1 cellular context compared by ENCODE assay signal in genomic region chr4:17560065-17560673, GRCh38.
TF ChIP-seq lines count a peak whose summit lies in the region.

No MANE protein-coding gene starts in this region.

TF ChIP-seq in HepG2, 621 proteins besides CTCF, POLR2A, EP300 and RAD21 (continued from another document and continues in another):
- TF ChIP-seq, protein P1, sequence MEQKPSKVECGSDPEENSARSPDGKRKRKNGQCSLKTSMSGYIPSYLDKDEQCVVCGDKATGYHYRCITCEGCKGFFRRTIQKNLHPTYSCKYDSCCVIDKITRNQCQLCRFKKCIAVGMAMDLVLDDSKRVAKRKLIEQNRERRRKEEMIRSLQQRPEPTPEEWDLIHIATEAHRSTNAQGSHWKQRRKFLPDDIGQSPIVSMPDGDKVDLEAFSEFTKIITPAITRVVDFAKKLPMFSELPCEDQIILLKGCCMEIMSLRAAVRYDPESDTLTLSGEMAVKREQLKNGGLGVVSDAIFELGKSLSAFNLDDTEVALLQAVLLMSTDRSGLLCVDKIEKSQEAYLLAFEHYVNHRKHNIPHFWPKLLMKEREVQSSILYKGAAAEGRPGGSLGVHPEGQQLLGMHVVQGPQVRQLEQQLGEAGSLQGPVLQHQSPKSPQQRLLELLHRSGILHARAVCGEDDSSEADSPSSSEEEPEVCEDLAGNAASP (CRISPR knock-in tag; IDR thresholded peaks at IDR 0.05; ENCODE audit: borderline replicate concordance), result peak; percentile 24; the same call in 1 of the 2 replicates
- no peak for TF ChIP-seq ZSCAN21 (CRISPR knock-in tag; IDR thresholded peaks at IDR 0.05; ENCODE audit: borderline replicate concordance)
- TF ChIP-seq POLR2AphosphoS5 (IDR thresholded peaks at IDR 0.05; ENCODE audit: low read depth, low read length), result no peak
- TF ChIP-seq ZBTB39 (CRISPR knock-in tag; IDR thresholded peaks at IDR 0.05), result no peak
- TF ChIP-seq SP5 (CRISPR knock-in tag; IDR thresholded peaks at IDR 0.05; ENCODE audit: borderline replicate concordance, low read depth), result no peak
- no peak for TF ChIP-seq ZNF720 (CRISPR knock-in tag; IDR thresholded peaks at IDR 0.05)
- TF ChIP-seq ISX (CRISPR knock-in tag; conservative IDR thresholded peaks at IDR 0.05), result no peak
- no peak for TF ChIP-seq JUNB (CRISPR knock-in tag; IDR thresholded peaks at IDR 0.05; ENCODE audit: borderline replicate concordance)
- no peak for TF ChIP-seq ZNF619 (CRISPR knock-in tag; IDR thresholded peaks at IDR 0.05)
- peak; percentile 74 for TF ChIP-seq HNF4A (CRISPR knock-in tag; IDR thresholded peaks at IDR 0.05)
- TF ChIP-seq, protein P2, sequence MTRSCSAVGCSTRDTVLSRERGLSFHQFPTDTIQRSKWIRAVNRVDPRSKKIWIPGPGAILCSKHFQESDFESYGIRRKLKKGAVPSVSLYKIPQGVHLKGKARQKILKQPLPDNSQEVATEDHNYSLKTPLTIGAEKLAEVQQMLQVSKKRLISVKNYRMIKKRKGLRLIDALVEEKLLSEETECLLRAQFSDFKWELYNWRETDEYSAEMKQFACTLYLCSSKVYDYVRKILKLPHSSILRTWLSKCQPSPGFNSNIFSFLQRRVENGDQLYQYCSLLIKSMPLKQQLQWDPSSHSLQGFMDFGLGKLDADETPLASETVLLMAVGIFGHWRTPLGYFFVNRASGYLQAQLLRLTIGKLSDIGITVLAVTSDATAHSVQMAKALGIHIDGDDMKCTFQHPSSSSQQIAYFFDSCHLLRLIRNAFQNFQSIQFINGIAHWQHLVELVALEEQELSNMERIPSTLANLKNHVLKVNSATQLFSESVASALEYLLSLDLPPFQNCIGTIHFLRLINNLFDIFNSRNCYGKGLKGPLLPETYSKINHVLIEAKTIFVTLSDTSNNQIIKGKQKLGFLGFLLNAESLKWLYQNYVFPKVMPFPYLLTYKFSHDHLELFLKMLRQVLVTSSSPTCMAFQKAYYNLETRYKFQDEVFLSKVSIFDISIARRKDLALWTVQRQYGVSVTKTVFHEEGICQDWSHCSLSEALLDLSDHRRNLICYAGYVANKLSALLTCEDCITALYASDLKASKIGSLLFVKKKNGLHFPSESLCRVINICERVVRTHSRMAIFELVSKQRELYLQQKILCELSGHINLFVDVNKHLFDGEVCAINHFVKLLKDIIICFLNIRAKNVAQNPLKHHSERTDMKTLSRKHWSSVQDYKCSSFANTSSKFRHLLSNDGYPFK (CRISPR knock-in tag; IDR thresholded peaks at IDR 0.05; ENCODE audit: borderline replicate concordance), result no peak
- TF ChIP-seq KDM5A (IDR thresholded peaks at IDR 0.05; ENCODE audit: borderline replicate concordance, low read length), result no peak
- TF ChIP-seq SRF (IDR thresholded peaks at IDR 0.05; ENCODE audit: low read depth, low read length), result no peak
- TF ChIP-seq ZBTB7A (CRISPR knock-in tag; IDR thresholded peaks at IDR 0.05), result 0 out of 2 replicates have a peak, but pooled peaks have one; percentile 22
- peak; percentile 37; the same call in 1 of the 2 replicates for TF ChIP-seq NCOA2 (CRISPR knock-in tag; IDR thresholded peaks at IDR 0.05)
- no peak for TF ChIP-seq ZNF512 (CRISPR knock-in tag; IDR thresholded peaks at IDR 0.05)
- TF ChIP-seq REST (IDR thresholded peaks at IDR 0.05; ENCODE audit: borderline replicate concordance in 1 of 2, low read depth in 1 of 2, low read length in 2 of 2), result no peak
- TF ChIP-seq, protein P3, sequence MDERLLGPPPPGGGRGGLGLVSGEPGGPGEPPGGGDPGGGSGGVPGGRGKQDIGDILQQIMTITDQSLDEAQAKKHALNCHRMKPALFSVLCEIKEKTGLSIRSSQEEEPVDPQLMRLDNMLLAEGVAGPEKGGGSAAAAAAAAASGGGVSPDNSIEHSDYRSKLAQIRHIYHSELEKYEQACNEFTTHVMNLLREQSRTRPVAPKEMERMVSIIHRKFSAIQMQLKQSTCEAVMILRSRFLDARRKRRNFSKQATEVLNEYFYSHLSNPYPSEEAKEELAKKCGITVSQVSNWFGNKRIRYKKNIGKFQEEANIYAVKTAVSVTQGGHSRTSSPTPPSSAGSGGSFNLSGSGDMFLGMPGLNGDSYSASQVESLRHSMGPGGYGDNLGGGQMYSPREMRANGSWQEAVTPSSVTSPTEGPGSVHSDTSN (CRISPR knock-in tag; IDR thresholded peaks at IDR 0.05), result no peak
- TF ChIP-seq, protein P4, sequence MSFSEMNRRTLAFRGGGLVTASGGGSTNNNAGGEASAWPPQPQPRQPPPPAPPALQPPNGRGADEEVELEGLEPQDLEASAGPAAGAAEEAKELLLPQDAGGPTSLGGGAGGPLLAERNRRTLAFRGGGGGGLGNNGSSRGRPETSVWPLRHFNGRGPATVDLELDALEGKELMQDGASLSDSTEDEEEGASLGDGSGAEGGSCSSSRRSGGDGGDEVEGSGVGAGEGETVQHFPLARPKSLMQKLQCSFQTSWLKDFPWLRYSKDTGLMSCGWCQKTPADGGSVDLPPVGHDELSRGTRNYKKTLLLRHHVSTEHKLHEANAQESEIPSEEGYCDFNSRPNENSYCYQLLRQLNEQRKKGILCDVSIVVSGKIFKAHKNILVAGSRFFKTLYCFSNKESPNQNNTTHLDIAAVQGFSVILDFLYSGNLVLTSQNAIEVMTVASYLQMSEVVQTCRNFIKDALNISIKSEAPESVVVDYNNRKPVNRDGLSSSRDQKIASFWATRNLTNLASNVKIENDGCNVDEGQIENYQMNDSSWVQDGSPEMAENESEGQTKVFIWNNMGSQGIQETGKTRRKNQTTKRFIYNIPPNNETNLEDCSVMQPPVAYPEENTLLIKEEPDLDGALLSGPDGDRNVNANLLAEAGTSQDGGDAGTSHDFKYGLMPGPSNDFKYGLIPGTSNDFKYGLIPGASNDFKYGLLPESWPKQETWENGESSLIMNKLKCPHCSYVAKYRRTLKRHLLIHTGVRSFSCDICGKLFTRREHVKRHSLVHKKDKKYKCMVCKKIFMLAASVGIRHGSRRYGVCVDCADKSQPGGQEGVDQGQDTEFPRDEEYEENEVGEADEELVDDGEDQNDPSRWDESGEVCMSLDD (CRISPR knock-in tag; IDR thresholded peaks at IDR 0.05; ENCODE audit: borderline replicate concordance), result no peak
- TF ChIP-seq ZSCAN30 (CRISPR knock-in tag; IDR thresholded peaks at IDR 0.05), result no peak
- no peak for TF ChIP-seq HNRNPLL (IDR thresholded peaks at IDR 0.05; ENCODE audit: low read depth, low read length, poor library complexity, severe bottlenecking)
- TF ChIP-seq ZNF264 (CRISPR knock-in tag; IDR thresholded peaks at IDR 0.05), result no peak
- TF ChIP-seq MIXL1 (CRISPR knock-in tag; IDR thresholded peaks at IDR 0.05), result no peak
- TF ChIP-seq SMAD9 (CRISPR knock-in tag; IDR thresholded peaks at IDR 0.05), result no peak
- no peak for TF ChIP-seq MZF1 (CRISPR knock-in tag; IDR thresholded peaks at IDR 0.05; ENCODE audit: borderline replicate concordance)
- no peak; the same call in 1 of the 2 replicates for TF ChIP-seq ZBTB21 (CRISPR knock-in tag; IDR thresholded peaks at IDR 0.05)
- no peak for TF ChIP-seq SNRNP70 (IDR thresholded peaks at IDR 0.05; ENCODE audit: low read depth, low read length)
- TF ChIP-seq MEIS2 (CRISPR knock-in tag; IDR thresholded peaks at IDR 0.05), result no peak
- TF ChIP-seq XBP1 (CRISPR knock-in tag; IDR thresholded peaks at IDR 0.05), result no peak
- TF ChIP-seq, protein P5, sequence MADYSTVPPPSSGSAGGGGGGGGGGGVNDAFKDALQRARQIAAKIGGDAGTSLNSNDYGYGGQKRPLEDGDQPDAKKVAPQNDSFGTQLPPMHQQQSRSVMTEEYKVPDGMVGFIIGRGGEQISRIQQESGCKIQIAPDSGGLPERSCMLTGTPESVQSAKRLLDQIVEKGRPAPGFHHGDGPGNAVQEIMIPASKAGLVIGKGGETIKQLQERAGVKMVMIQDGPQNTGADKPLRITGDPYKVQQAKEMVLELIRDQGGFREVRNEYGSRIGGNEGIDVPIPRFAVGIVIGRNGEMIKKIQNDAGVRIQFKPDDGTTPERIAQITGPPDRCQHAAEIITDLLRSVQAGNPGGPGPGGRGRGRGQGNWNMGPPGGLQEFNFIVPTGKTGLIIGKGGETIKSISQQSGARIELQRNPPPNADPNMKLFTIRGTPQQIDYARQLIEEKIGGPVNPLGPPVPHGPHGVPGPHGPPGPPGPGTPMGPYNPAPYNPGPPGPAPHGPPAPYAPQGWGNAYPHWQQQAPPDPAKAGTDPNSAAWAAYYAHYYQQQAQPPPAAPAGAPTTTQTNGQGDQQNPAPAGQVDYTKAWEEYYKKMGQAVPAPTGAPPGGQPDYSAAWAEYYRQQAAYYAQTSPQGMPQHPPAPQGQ (CRISPR knock-in tag; IDR thresholded peaks at IDR 0.05; ENCODE audit: borderline replicate concordance), result no peak
- TF ChIP-seq ZHX1 (CRISPR knock-in tag; IDR thresholded peaks at IDR 0.05; ENCODE audit: low read depth), result peak; percentile 30; the same call in 1 of the 2 replicates
- peak; percentile 80 for TF ChIP-seq ZNF644 (CRISPR knock-in tag; IDR thresholded peaks at IDR 0.05; ENCODE audit: low read depth)
- no peak for TF ChIP-seq ZBTB8A (CRISPR knock-in tag; IDR thresholded peaks at IDR 0.05; ENCODE audit: borderline replicate concordance, low read depth)
- no peak for TF ChIP-seq NPAS2 (CRISPR knock-in tag; IDR thresholded peaks at IDR 0.05; ENCODE audit: borderline replicate concordance)
- no peak for TF ChIP-seq BORCS8-MEF2B (CRISPR knock-in tag; IDR thresholded peaks at IDR 0.05)
- TF ChIP-seq ZNF543 (CRISPR knock-in tag; IDR thresholded peaks at IDR 0.05), result no peak
- peak; percentile 31; the same call in 1 of the 2 replicates for TF ChIP-seq KDM3A (CRISPR knock-in tag; IDR thresholded peaks at IDR 0.05; ENCODE audit: low read depth)
- no peak for TF ChIP-seq DMAP1 (CRISPR knock-in tag; IDR thresholded peaks at IDR 0.05)
- TF ChIP-seq ZNF3 (CRISPR knock-in tag; IDR thresholded peaks at IDR 0.05), result no peak
- no peak for TF ChIP-seq JUN (CRISPR knock-in tag; IDR thresholded peaks at IDR 0.05)
- no peak for TF ChIP-seq ZNF788 (CRISPR knock-in tag; IDR thresholded peaks at IDR 0.05; ENCODE audit: borderline replicate concordance)
